ENCODE assay signal across 15 cellular contexts in the genomic region with DNA sequence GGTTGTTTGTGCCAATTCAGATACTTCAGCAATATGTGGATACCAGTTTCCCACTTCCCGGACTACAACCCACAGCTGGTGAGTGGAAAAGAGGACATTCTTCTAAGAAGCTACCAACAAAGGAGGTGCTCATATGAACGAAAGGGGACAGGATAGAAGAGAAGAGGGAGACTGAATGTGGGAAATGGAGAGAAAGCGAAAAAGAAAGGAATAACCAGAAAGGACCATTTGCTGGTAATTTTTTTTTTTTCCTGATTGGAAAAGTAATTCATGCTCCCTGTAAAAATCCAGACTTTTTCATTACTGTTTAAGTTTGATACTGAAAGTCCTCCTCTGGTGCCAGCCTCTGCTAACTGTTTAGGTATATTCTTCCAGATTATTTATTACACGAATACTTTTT. TPM values are rescaled to one million over a fixed set of nuclear protein-coding genes. Genes with fewer than 3 reads are reported as not detected.
A peak's percentile ranks its signal among the peaks of the same experiment; 100 is the strongest.
DNase-seq lines count a peak whose midpoint lies in the region; ATAC-seq and TF ChIP-seq lines count a peak whose summit lies in the region.
"Had no signal": no experiment of that assay in that cellular context is flagged by ENCODE, and none has a peak within 500 bp of the region (broad histone marks: within the 10 kb centered on the region; RNA-seq: fewer than 3 reads in every experiment).

No MANE protein-coding gene starts in this region.

- no peaks in the 10 kb centered on the region for H3K27me3 Mint-ChIP-seq in activated CD4-positive, alpha-beta T cell treated with anti-CD3 and anti-CD28 coated beads, Interleukin-2, amount 10 ng/mL, durations not matched to agents 7 days and 5 days
- H3K27me3 Mint-ChIP-seq in IgD-negative memory B cell (peaks cover 6% of the 10 kb centered on the region), nephron (ENCODE audit: low read depth) (peaks cover 41% of the 10 kb centered on the region)
- H3K27me3 Mint-ChIP-seq in activated naive CD8-positive, alpha-beta T cell treated with anti-CD3 and anti-CD28 coated beads for 36 hours: peaks cover 3% of the 10 kb centered on the region

- H3K4me1 Mint-ChIP-seq in activated CD4-positive, alpha-beta T cell treated with anti-CD3 and anti-CD28 coated beads, Interleukin-2, amount 10 ng/mL, durations not matched to agents 7 days and 5 days: peaks cover 39% of the 10 kb centered on the region
- H3K4me1 Mint-ChIP-seq in IgD-negative memory B cell: peaks cover 4 to 12% (median 6%) of the 10 kb centered on the region in 3 donors
- peaks cover 39% of the 10 kb centered on the region for H3K4me1 Mint-ChIP-seq in activated naive CD8-positive, alpha-beta T cell treated with anti-CD3 and anti-CD28 coated beads for 36 hours
- H3K4me1 Mint-ChIP-seq in nephron: peaks cover 18% of the 10 kb centered on the region

- peak overlapping the region; percentile 94 for H3K4me3 Mint-ChIP-seq in activated CD4-positive, alpha-beta T cell treated with anti-CD3 and anti-CD28 coated beads, Interleukin-2, amount 10 ng/mL, durations not matched to agents 7 days and 5 days
- H3K4me3 Mint-ChIP-seq in IgD-negative memory B cell (peak overlapping the region; percentile 60 to 96 (median 80)), nephron (peak overlapping the region; percentile 73 to 94 (median 92))
- peak overlapping the region; percentile 94 for H3K4me3 Mint-ChIP-seq in activated naive CD8-positive, alpha-beta T cell treated with anti-CD3 and anti-CD28 coated beads for 36 hours

- peaks cover 6% of the 10 kb centered on the region for H3K36me3 Mint-ChIP-seq in activated CD4-positive, alpha-beta T cell treated with anti-CD3 and anti-CD28 coated beads, Interleukin-2, amount 10 ng/mL, durations not matched to agents 7 days and 5 days (ENCODE audit: low read depth)
- H3K36me3 Mint-ChIP-seq in IgD-negative memory B cell (peaks cover 2% of the 10 kb centered on the region), nephron (ENCODE audit: low read depth) (no peaks in the 10 kb centered on the region)
- H3K36me3 Mint-ChIP-seq in activated naive CD8-positive, alpha-beta T cell treated with anti-CD3 and anti-CD28 coated beads for 36 hours: peaks cover 33% of the 10 kb centered on the region

- no peak for ATAC-seq in GM18502 (IDR thresholded peaks at IDR 0.05; ENCODE audit: poor library complexity, unreplicated experiment)
- ATAC-seq in HG03135 (IDR thresholded peaks at IDR 0.05; ENCODE audit: unreplicated experiment): no peak
- ATAC-seq: activated CD4-positive, CD25-positive, alpha-beta regulatory T cell treated with anti-CD3 and anti-CD28 coated beads, Interleukin-2, amount 50 U/mL, for 24 hours had no signal

- no peak for TF ChIP-seq CTCF in nephron (IDR thresholded peaks at IDR 0.05; ENCODE audit: unreplicated experiment in 3 of 3)

- peak overlapping the region; percentile 92 for H3K27ac Mint-ChIP-seq in activated CD4-positive, alpha-beta T cell treated with anti-CD3 and anti-CD28 coated beads, Interleukin-2, amount 10 ng/mL, durations not matched to agents 7 days and 5 days
- H3K27ac Mint-ChIP-seq in IgD-negative memory B cell (no peak overlapping the region), nephron (no peak overlapping the region)
- peak overlapping the region; percentile 97 for H3K27ac Mint-ChIP-seq in activated naive CD8-positive, alpha-beta T cell treated with anti-CD3 and anti-CD28 coated beads for 36 hours

- DNase-seq in activated CD4-positive, alpha-beta T cell treated with anti-CD3 and anti-CD28 coated beads, Interleukin-2, amount 10 ng/mL, durations not matched to agents 7 days and 5 days: no peak
- DNase-seq in activated CD4-positive, alpha-beta T cell treated with anti-CD3 and anti-CD28 coated beads for 1 hour: no peak
- DNase-seq in activated naive CD8-positive, alpha-beta T cell treated with anti-CD3 and anti-CD28 coated beads for 36 hours: no peak
- no peak for DNase-seq in MG63
- DNase-seq: DMS153; KBM-7; mesenchymal stem cell; NCI-H187 treated with DMSO at 0.1 percent for 48 hours; NCI-H774; stimulated activated CD4-positive, alpha-beta T cell treated with anti-CD3 and anti-CD28 coated beads, Interleukin-2, amount 100 ng/mL, for 24 hours had no signal

- H3K9me3 Mint-ChIP-seq in activated CD4-positive, alpha-beta T cell treated with anti-CD3 and anti-CD28 coated beads, Interleukin-2, amount 10 ng/mL, durations not matched to agents 7 days and 5 days: no peaks in the 10 kb centered on the region
- H3K9me3 Mint-ChIP-seq in IgD-negative memory B cell (peaks cover 0 to 2% (median 0%) of the 10 kb centered on the region in 3 donors), nephron (no peaks in the 10 kb centered on the region)
- H3K9me3 Mint-ChIP-seq in activated naive CD8-positive, alpha-beta T cell treated with anti-CD3 and anti-CD28 coated beads for 36 hours: no peaks in the 10 kb centered on the region

- no peak overlapping the region; the same call in 1 of the 2 replicates for H3K4me3 ChIP-seq in MG63

- no peaks in the 10 kb centered on the region for H3K27me3 ChIP-seq in MG63

- no peaks in the 10 kb centered on the region for H3K9me3 ChIP-seq in MG63

- H3K36me3 ChIP-seq in MG63: peaks cover 15% of the 10 kb centered on the region

- CTCF ChIA-PET in activated CD4-positive, alpha-beta T cell treated with anti-CD3 and anti-CD28 coated beads, Interleukin-2, amount 10 ng/mL, durations not matched to agents 7 days and 5 days (lab: Charles Lee): interaction anchor here (0.6 to 9.1 kb wide), 7 partner anchors 8 to 200 kb away, joined by 3 to 59 read pairs (median 9); no protein-coding TSS in a partner anchor

- POLR2A ChIA-PET in activated CD4-positive, alpha-beta T cell treated with anti-CD3 and anti-CD28 coated beads, Interleukin-2, amount 10 ng/mL, durations not matched to agents 7 days and 5 days (lab: Charles Lee): no interaction called here

RNA-seq across cellular contexts. Expression of gene CHAC1, which starts 1.5 kb away (rescaled TPM):
- total RNA-seq in activated CD4-positive, alpha-beta T cell treated with anti-CD3 and anti-CD28 coated beads, Interleukin-2, amount 10 ng/mL, durations not matched to agents 7 days and 5 days: 1 to 10 TPM; 4.7 to 6.7 TPM
- 0.84 TPM for polyA plus RNA-seq in IgD-negative memory B cell
- total RNA-seq in activated naive CD8-positive, alpha-beta T cell treated with anti-CD3 and anti-CD28 coated beads for 36 hours: 10 to 100 TPM; 43.9 to 45.8 TPM
- total RNA-seq in MG63 (2014; rRNA removed; shearing (Covaris generic); ENCODE audit: low replicate concordance): 8.8 and 18.5 TPM in 2 replicates

RNA-seq across cellular contexts. Expression of gene DLL4, which starts 22.6 kb away (rescaled TPM):
- not detected for total RNA-seq in activated CD4-positive, alpha-beta T cell treated with anti-CD3 and anti-CD28 coated beads, Interleukin-2, amount 10 ng/mL, durations not matched to agents 7 days and 5 days
- not detected for polyA plus RNA-seq in IgD-negative memory B cell
- not detected for total RNA-seq in activated naive CD8-positive, alpha-beta T cell treated with anti-CD3 and anti-CD28 coated beads for 36 hours
- not detected in 2 replicates for total RNA-seq in MG63 (2014; rRNA removed; shearing (Covaris generic); ENCODE audit: low replicate concordance)

RNA-seq across cellular contexts. Expression of gene VPS18, which starts 57.5 kb away (rescaled TPM):
- total RNA-seq in activated CD4-positive, alpha-beta T cell treated with anti-CD3 and anti-CD28 coated beads, Interleukin-2, amount 10 ng/mL, durations not matched to agents 7 days and 5 days: 10 to 100 TPM; 16.2 to 16.6 TPM
- polyA plus RNA-seq in IgD-negative memory B cell: 27.0 TPM
- total RNA-seq in activated naive CD8-positive, alpha-beta T cell treated with anti-CD3 and anti-CD28 coated beads for 36 hours: 10 to 100 TPM; 12.1 to 13.2 TPM
- 14.0 and 24.8 TPM in 2 replicates for total RNA-seq in MG63 (2014; rRNA removed; shearing (Covaris generic); ENCODE audit: low replicate concordance)

Comparison
In these comparisons a context has a peak if more than half of its experiments do, and no peak if none do; other contexts are left out.
1. H3K27ac Mint-ChIP-seq: peak in activated CD4-positive, alpha-beta T cell treated with anti-CD3 and anti-CD28 coated beads, Interleukin-2, amount 10 ng/mL, durations not matched to agents 7 days and 5 days (single experiment) and activated naive CD8-positive, alpha-beta T cell treated with anti-CD3 and anti-CD28 coated beads for 36 hours (single experiment); none in IgD-negative memory B cell (0 of 3) and nephron (0 of 3).
2. Peak in every context shown above with its lines, with median percentiles within 50 percentile points of each other: H3K4me3 Mint-ChIP-seq.